In the genomic region with DNA sequence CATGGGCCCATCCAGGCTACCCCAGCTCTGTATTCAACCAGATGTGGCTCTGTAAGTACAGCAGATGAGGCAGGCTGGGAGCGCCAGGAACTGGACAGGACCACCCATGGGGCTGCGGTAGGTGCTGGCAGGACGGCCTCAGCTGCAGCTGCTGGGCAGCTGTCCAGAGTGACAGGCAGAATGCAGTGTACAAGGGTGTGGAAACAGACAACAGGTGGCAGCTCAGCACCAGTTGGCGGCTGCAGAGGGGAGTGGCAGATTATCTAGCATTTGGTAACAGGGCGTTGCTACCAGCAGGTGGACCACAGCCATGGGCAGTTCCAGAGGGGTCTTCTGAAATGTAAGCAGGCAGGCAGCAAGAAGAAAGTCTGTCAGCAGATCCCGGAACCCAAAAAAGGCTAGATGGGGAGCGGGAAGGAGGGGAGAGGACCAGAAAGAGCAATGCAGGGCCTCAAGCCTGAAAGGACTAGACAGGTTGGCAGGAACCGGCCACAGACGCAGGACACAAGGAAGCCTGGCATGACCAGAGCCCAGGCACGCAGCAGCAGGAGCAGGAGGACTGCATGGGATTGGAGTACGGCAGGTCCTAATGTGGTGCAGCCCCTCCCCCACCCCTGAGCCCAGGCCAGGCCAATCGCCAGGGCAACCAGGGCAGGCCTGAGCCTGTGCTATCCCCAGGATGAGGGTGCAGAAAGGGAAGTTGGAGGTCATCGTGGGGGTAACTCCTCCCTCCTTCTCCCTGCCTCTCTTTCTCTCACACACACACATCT, we compare ENCODE assay signal across 10 cellular contexts. TPM values are rescaled to one million over a fixed set of nuclear protein-coding genes. Genes with fewer than 3 reads are reported as not detected.
DNase-seq lines count a peak whose midpoint lies in the region; ATAC-seq and TF ChIP-seq lines count a peak whose summit lies in the region.
"Had no signal": no experiment of that assay in that cellular context is flagged by ENCODE, and none has a peak within 500 bp of the region (broad histone marks: within the 10 kb centered on the region; RNA-seq: fewer than 3 reads in every experiment).

No MANE protein-coding gene starts in this region.

- no peak overlapping the region for H3K27ac ChIP-seq in AG04450 (ENCODE audit: low read depth, low read length)
- no peak overlapping the region for H3K27ac ChIP-seq in right lobe of liver
- H3K27ac ChIP-seq: C4-2B had no signal

- H3K27me3 ChIP-seq in AG04450 (ENCODE audit: control insufficient read depth, insufficient read depth, low read length): no peaks in the 10 kb centered on the region
- no peaks in the 10 kb centered on the region for H3K27me3 ChIP-seq in right lobe of liver

- POLR2A ChIA-PET in AG04450 (lab: Yijun Ruan, JAX): interaction anchor here (0.6 kb wide), 1 partner anchor 61 kb away, joined by 5 read pairs; no protein-coding TSS in a partner anchor

- ATAC-seq in right lobe of liver (peak; percentile 27 to 55 (median 38)), GM21825 (IDR thresholded peaks at IDR 0.05; ENCODE audit: unreplicated experiment) (no peak)

- no peaks in the 10 kb centered on the region for H3K36me3 ChIP-seq in right lobe of liver

- intact Hi-C loops in right lobe of liver (cut with DNase I): loop anchor here in 1 of 2 donors (5.0 kb wide), 1 partner anchor 195 kb away; no protein-coding TSS in a partner anchor

- H3K4me3 ChIP-seq in AG04450 (ENCODE audit: low read depth, low read length) (no peak overlapping the region), NB4 (ENCODE audit: low read depth, low read length) (no peak overlapping the region), right lobe of liver (no peak overlapping the region)

- no peak for TF ChIP-seq CTCF in AG04450 (IDR thresholded peaks at IDR 0.05; ENCODE audit: low read depth, low read length)
- TF ChIP-seq CTCF in NB4 (IDR thresholded peaks at IDR 0.05; ENCODE audit: low read depth, low read length): no peak
- TF ChIP-seq CTCF in right lobe of liver (IDR thresholded peaks at IDR 0.05): no peak

- peaks cover 4% of the 10 kb centered on the region for H3K9me3 ChIP-seq in AG04450 (ENCODE audit: control insufficient read depth, insufficient read depth, low read length)
- H3K9me3 ChIP-seq in right lobe of liver: no peaks in the 10 kb centered on the region

- no peak for TF ChIP-seq POLR2A in NB4 (IDR thresholded peaks at IDR 0.05; ENCODE audit: extremely low read depth, insufficient read length)
- no peak for TF ChIP-seq POLR2A in right lobe of liver (IDR thresholded peaks at IDR 0.05)

- DNase-seq in AG04450 (ENCODE audit: low read depth, low spot score) (peak; percentile 24), NB4 (ENCODE audit: low read depth) (peak; percentile 61), SKM-1 (lab: John Stamatoyannopoulos, UW; ENCODE audit: unreplicated experiment) (peak; percentile 84), right lobe of liver (no peak), NAMALWA (ENCODE audit: low spot score) (no peak), hippocampal formation (lab: John Stamatoyannopoulos, UW) (no peak), AML-193 (lab: John Stamatoyannopoulos, UW) (no peak)

- H3K4me1 ChIP-seq in right lobe of liver: no peaks in the 10 kb centered on the region

- 65% methylated on average over 6 of the region's 13 CpGs for WGBS in right lobe of liver (ENCODE audit: insufficient coverage, low coverage, low lambda C conversion rate, missing lambda C conversion rate)

- CTCF ChIA-PET in AG04450 (lab: Charles Lee): interaction anchor here (0.8 to 2.2 kb wide), 5 partner anchors 13 to 219 kb away, joined by 3 to 7 read pairs (median 5); no protein-coding TSS in a partner anchor

RNA-seq across cellular contexts. Expression of a gene that starts 24.7 kb away (rescaled TPM):
- 87.0 and 107 TPM in 2 replicates for polyA plus RNA-seq in AG04450 (2011; rRNA removed)
- 180 and 228 TPM in 2 replicates for polyA minus RNA-seq in AG04450 (2011; rRNA and poly(A)+ RNA removed)
- 10 to 100 TPM in 4 of 6 experiments, 1 to 10 TPM in 2; 8.2 to 20.9 (median 12.3) TPM for total RNA-seq in right lobe of liver
- polyA plus RNA-seq: IgD-negative memory B cell had no signal

Comparison
In these comparisons a context has a peak if more than half of its experiments do, and no peak if none do; other contexts are left out.
1. DNase-seq: peak in AG04450 (single experiment), NB4 (single experiment) and SKM-1 (single experiment); none in right lobe of liver (0 of 3), NAMALWA (single experiment), hippocampal formation (0 of 2) and AML-193 (0 of 2).